7 cellular contexts compared by ENCODE assay signal in the genomic region with DNA sequence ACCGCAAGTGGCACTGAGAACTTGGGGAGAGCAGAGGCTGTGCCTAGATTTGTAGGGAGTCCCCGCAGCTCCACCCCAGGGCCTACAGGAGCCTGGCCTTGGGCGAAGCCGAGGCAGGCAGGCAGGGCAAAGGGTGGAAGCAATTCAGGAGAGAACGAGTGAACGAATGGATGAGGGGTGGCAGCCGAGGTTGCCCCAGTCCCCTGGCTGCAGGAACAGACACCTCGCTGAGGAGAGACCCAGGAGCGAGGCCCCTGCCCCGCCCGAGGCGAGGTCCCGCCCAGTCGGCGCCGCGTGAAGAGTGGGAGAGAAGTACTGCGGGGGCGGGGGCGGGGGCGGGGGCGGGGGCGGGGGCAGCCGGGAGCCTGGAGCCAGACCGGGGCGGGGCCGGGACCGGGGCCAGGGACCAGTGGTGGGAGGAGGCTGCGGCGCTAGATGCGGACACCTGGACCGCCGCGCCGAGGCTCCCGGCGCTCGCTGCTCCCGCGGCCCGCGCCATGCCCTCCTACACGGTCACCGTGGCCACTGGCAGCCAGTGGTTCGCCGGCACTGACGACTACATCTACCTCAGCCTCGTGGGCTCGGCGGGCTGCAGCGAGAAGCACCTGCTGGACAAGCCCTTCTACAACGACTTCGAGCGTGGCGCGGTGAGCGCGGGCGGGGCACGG. TPM values are rescaled to one million over a fixed set of nuclear protein-coding genes. Genes with fewer than 3 reads are reported as not detected.
DNase-seq lines count a peak whose midpoint lies in the region; ATAC-seq, FAIRE-seq and TF ChIP-seq lines count a peak whose summit lies in the region.

Gene ALOX5 (plus strand): TSS at position 434 of the 668 bp plus-strand sequence. CDS start 64 bp downstream, at position 498.

- no peaks in the 10 kb centered on the region for H4K20me1 ChIP-seq in GM23248 (ENCODE audit: insufficient read depth)

- no peaks in the 10 kb centered on the region for H3K79me2 ChIP-seq in GM23248 (ENCODE audit: insufficient read depth)

- H3K9ac ChIP-seq in GM23248 = no peak within 1 kb of the TSS

- DNase-seq in GM23248 = peak; percentile 10
- no peak for DNase-seq in LNCaP clone FGC (ENCODE audit: low read depth)
- peak; percentile 37 for DNase-seq in T-helper 9 cell
- peak; percentile 6 to 47 (median 25) for DNase-seq in effector memory CD4-positive, alpha-beta T cell
- peak; percentile 58 for DNase-seq in mucosa of gallbladder (ENCODE audit: low spot score)
- peak; percentile 90 for DNase-seq in urothelium cell line (ENCODE audit: low spot score)

- peak; percentile 32 for FAIRE-seq in urothelium cell line (lab: Jason Lieb, UNC)

- no peaks in the 10 kb centered on the region for H3K4me1 ChIP-seq in GM23248 (ENCODE audit: insufficient read depth)
- peaks cover 8% of the 10 kb centered on the region for H3K4me1 ChIP-seq in effector memory CD4-positive, alpha-beta T cell (ENCODE audit: control insufficient read depth, insufficient read depth, low read length, poor library complexity, severe bottlenecking)

- H3K4me2 ChIP-seq in GM23248 (ENCODE audit: unreplicated experiment) = no peak within 1 kb of the TSS

- H2AFZ ChIP-seq in GM23248 = peak within 1 kb of the TSS; percentile 51

- no peak within 1 kb of the TSS for H3K4me3 ChIP-seq in GM23248
- H3K4me3 ChIP-seq in LNCaP clone FGC (ENCODE audit: low read depth, low read length) = peak within 1 kb of the TSS; percentile 19
- peak within 1 kb of the TSS; percentile 59 for H3K4me3 ChIP-seq in effector memory CD4-positive, alpha-beta T cell (ENCODE audit: insufficient read depth, low read depth, low read length, poor library complexity, severe bottlenecking)

- peaks cover 67% of the 10 kb centered on the region for H3K27me3 ChIP-seq in GM23248 (replicated peaks; ENCODE audit: insufficient read depth)
- no peaks in the 10 kb centered on the region for H3K27me3 ChIP-seq in effector memory CD4-positive, alpha-beta T cell (replicated peaks; ENCODE audit: control insufficient read depth, insufficient read depth, low read length, poor library complexity, severe bottlenecking)

- TF ChIP-seq CTCF in LNCaP clone FGC (IDR thresholded peaks at IDR 0.05; ENCODE audit: control insufficient read depth, extremely low read depth, insufficient read depth) = no peak

- H3K9me3 ChIP-seq in GM23248 (ENCODE audit: low read depth) = no peaks in the 10 kb centered on the region
- no peaks in the 10 kb centered on the region for H3K9me3 ChIP-seq in effector memory CD4-positive, alpha-beta T cell (ENCODE audit: control insufficient read depth, low read length)

- no peak within 1 kb of the TSS for H3K27ac ChIP-seq in GM23248
- no peak within 1 kb of the TSS for H3K27ac ChIP-seq in effector memory CD4-positive, alpha-beta T cell (ENCODE audit: insufficient read depth, low read length, poor library complexity, severe bottlenecking)

- H3K36me3 ChIP-seq in GM23248 (ENCODE audit: low read depth) = no peaks in the 10 kb centered on the region
- no peaks in the 10 kb centered on the region for H3K36me3 ChIP-seq in effector memory CD4-positive, alpha-beta T cell (ENCODE audit: control insufficient read depth, insufficient read depth, low read length)

- in situ Hi-C loops in GM23248 (cut with MboI) = no loop called here

- H3K9me2 ChIP-seq in GM23248 (ENCODE audit: insufficient read depth) = no peaks in the 10 kb centered on the region

- peak; percentile 49 for ATAC-seq in GM18502 (IDR thresholded peaks at IDR 0.05; ENCODE audit: poor library complexity, unreplicated experiment)

- H3F3A ChIP-seq in GM23248 (ENCODE audit: insufficient read depth) = no peaks in the 10 kb centered on the region

- 2 to 4% methylated on average over 37 to 56 of the region's 60 CpGs for WGBS in GM23248 (ENCODE audit: low coverage in 1 of 2, low lambda C conversion rate in 2 of 2, missing lambda C conversion rate in 2 of 2), 2 experiments

RNA-seq across cellular contexts. Expression of gene ALOX5, which starts in this region (rescaled TPM):
- total RNA-seq in GM23248 (2014; rRNA removed; shearing (Covaris generic)) = not detected in 2 replicates
- polyA plus RNA-seq in GM23248 (2016; fragmentation: Nextera tagmentation; extraction: Ambion mirVana) = 0.22 TPM in 1 of 2 replicates, not detected in the other
- 25.8 TPM for total RNA-seq in mucosa of gallbladder

Comparison
In these comparisons a context has a peak if more than half of its experiments do, and no peak if none do; other contexts are left out.
1. RNA of gene ALOX5 (total RNA-seq): 25.8 TPM in mucosa of gallbladder (single experiment); not detected in GM23248; every median in the first group is over 10 times any median in the second.
2. Peak in DNase-seq in GM23248; RNA of the gene not detected or under 1 TPM.